Comparison of ENCODE assay signal across 8 cellular contexts in genomic region chr4:42302348-42302747, GRCh38.
DNase-seq lines count a peak whose midpoint lies in the region; ATAC-seq and TF ChIP-seq lines count a peak whose summit lies in the region.

No MANE protein-coding gene starts in this region.

- ATAC-seq in gastrocnemius medialis (no peak), HG03457 (IDR thresholded peaks at IDR 0.05; ENCODE audit: unreplicated experiment) (no peak)

- H3K27ac ChIP-seq in ACC112 (ENCODE audit: low read depth, low read length) (no peak overlapping the region), gastrocnemius medialis (no peak overlapping the region)

- peaks cover 6% of the 10 kb centered on the region for H3K4me1 ChIP-seq in ACC112 (ENCODE audit: control insufficient read depth, insufficient read depth, low read length, unreplicated experiment)
- H3K4me1 ChIP-seq in gastrocnemius medialis: peaks cover 0 to 3% of the 10 kb centered on the region in 2 donors

- H3K79me2 ChIP-seq in ACC112 (ENCODE audit: control insufficient read depth, insufficient read depth, low read length, unreplicated experiment): no peaks in the 10 kb centered on the region

- 0 out of 2 replicates have a peak, but pooled peaks have one; percentile 12 for TF ChIP-seq CTCF in GM12875 (IDR thresholded peaks at IDR 0.05; ENCODE audit: borderline replicate concordance, insufficient read depth, low read depth, low read length)
- peak in 1 of 5 experiments; percentile 14 for TF ChIP-seq CTCF in gastrocnemius medialis (IDR thresholded peaks at IDR 0.05 in 4 of 5, conservative IDR thresholded peaks at IDR 0.05 in 1 of 5)

- H3K36me3 ChIP-seq in ACC112 (ENCODE audit: insufficient read depth, low read length) (no peaks in the 10 kb centered on the region), gastrocnemius medialis (no peaks in the 10 kb centered on the region)

- H3K27me3 ChIP-seq in ACC112 (ENCODE audit: insufficient read depth, low read length) (peaks cover 11% of the 10 kb centered on the region), gastrocnemius medialis (no peaks in the 10 kb centered on the region)

- intact Hi-C loops in gastrocnemius medialis (cut with DNase I; ENCODE audit: low total_unique reads): no loop called here

- peak overlapping the region; percentile 23 for H2AFZ ChIP-seq in ACC112 (ENCODE audit: low read length, unreplicated experiment)

- in situ Hi-C loops in gastrocnemius medialis (cut with MboI; ENCODE audit: low sequenced_read_pairs in 4 of 4): no loop called here

- H3K9me3 ChIP-seq in gastrocnemius medialis: no peaks in the 10 kb centered on the region

- peak; percentile 28 for DNase-seq in NCI-H226
- DNase-seq in erythroblast (lab: John Stamatoyannopoulos, UW): peak; percentile 22 to 23
- peak; percentile 72 for DNase-seq in superior temporal gyrus (ENCODE audit: extremely low spot score)
- DNase-seq in gastrocnemius medialis: no peak
- no peak for DNase-seq in activated CD4-positive, alpha-beta T cell treated with anti-CD3 and anti-CD28 coated beads, Interleukin-2, amount 50 U/mL, for 4 hours

- H3K4me3 ChIP-seq in ACC112 (ENCODE audit: low read depth, low read length): no peak overlapping the region
- no peak overlapping the region for H3K4me3 ChIP-seq in GM12875 (ENCODE audit: low read depth, low read length)
- H3K4me3 ChIP-seq in gastrocnemius medialis: no peak overlapping the region

- TF ChIP-seq POLR2A in erythroblast (IDR thresholded peaks at IDR 0.05; ENCODE audit: low read length) (no peak), gastrocnemius medialis (IDR thresholded peaks at IDR 0.05) (no peak)

Comparison
In these comparisons a context has a peak if more than half of its experiments do, and no peak if none do; other contexts are left out.
1. DNase-seq: peak in NCI-H226 (single experiment), erythroblast (2 of 2) and superior temporal gyrus (single experiment); none in gastrocnemius medialis (0 of 2) and activated CD4-positive, alpha-beta T cell treated with anti-CD3 and anti-CD28 coated beads, Interleukin-2, amount 50 U/mL, for 4 hours (0 of 2).